ENCODE assay signal across 11 cellular contexts in the genomic region with DNA sequence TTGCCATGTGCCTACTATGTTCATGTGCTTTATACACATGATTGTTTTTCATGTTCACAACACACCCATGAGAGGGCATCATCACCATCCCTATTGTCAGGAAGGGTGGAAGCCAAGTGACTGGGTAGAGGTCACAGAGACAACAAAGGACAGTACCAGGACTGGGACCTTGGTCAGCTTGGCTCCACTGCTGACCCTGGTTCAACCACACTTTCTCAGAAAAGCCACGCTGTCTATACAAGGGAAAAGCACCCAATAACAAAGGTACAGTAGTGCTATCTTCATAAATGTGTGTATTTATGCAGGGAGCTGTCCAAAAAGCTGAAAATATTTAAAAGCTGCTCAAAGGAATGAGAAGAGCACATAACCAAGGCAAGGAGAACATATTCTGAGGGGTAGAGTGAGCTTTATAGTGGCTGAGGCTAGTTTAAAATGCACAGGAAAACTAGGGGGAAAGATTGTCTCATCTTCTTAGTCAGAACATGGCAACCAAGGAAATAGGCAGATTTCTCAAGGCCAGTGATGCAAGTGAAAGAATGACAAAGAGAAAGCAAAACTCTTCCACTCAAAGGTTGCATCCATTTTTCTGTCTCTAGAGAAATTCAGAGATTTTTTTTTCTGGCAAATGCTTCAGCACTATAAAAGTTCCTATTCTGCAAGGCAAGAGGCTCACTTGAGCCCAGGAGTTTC.
DNase-seq lines count a peak whose midpoint lies in the region; ATAC-seq and TF ChIP-seq lines count a peak whose summit lies in the region.
"Had no signal": no experiment of that assay in that cellular context is flagged by ENCODE, and none has a peak within 500 bp of the region (broad histone marks: within the 10 kb centered on the region; RNA-seq: fewer than 3 reads in every experiment).

No MANE protein-coding gene starts in this region.

- H3K36me3 ChIP-seq in aorta (ENCODE audit: control insufficient read depth in 1 of 2, insufficient read depth in 2 of 2, low read length in 1 of 2), result no peaks in the 10 kb centered on the region
- H3K36me3 ChIP-seq in endodermal cell (ENCODE audit: control insufficient read depth, insufficient read depth, low read length), result no peaks in the 10 kb centered on the region
- no peaks in the 10 kb centered on the region for H3K36me3 ChIP-seq in hepatocyte (replicated peaks; ENCODE audit: insufficient read depth, low read depth)

- no peak overlapping the region for H3K4me3 Mint-ChIP-seq in activated naive CD4-positive, alpha-beta T cell treated with anti-CD3 and anti-CD28 coated beads, Interleukin-2, amount 50 U/mL, for 24 hours
- H3K4me3 Mint-ChIP-seq in activated naive CD8-positive, alpha-beta T cell treated with anti-CD3 and anti-CD28 coated beads for 36 hours, result no peak overlapping the region
- no peak overlapping the region for H3K4me3 Mint-ChIP-seq in endodermal cell

- H3K9me3 ChIP-seq in aorta (ENCODE audit: control insufficient read depth, low read length) (no peaks in the 10 kb centered on the region), endodermal cell (ENCODE audit: control insufficient read depth, low read length) (no peaks in the 10 kb centered on the region), hepatocyte (ENCODE audit: low read depth) (no peaks in the 10 kb centered on the region)

- peak overlapping the region; percentile 76 for H3K27ac Mint-ChIP-seq in activated naive CD4-positive, alpha-beta T cell treated with anti-CD3 and anti-CD28 coated beads, Interleukin-2, amount 50 U/mL, for 24 hours
- peak overlapping the region; percentile 95 for H3K27ac Mint-ChIP-seq in activated naive CD8-positive, alpha-beta T cell treated with anti-CD3 and anti-CD28 coated beads for 36 hours
- H3K27ac Mint-ChIP-seq in endodermal cell, result no peak overlapping the region

- H3K4me1 Mint-ChIP-seq in activated naive CD4-positive, alpha-beta T cell treated with anti-CD3 and anti-CD28 coated beads, Interleukin-2, amount 50 U/mL, for 24 hours, result peaks cover 48% of the 10 kb centered on the region
- peaks cover 27% of the 10 kb centered on the region for H3K4me1 Mint-ChIP-seq in activated naive CD8-positive, alpha-beta T cell treated with anti-CD3 and anti-CD28 coated beads for 36 hours
- peaks cover 12% of the 10 kb centered on the region for H3K4me1 Mint-ChIP-seq in endodermal cell

- H3K27me3 ChIP-seq in aorta (ENCODE audit: control insufficient read depth in 1 of 2, insufficient read depth in 2 of 2, low read length in 1 of 2) (no peaks in the 10 kb centered on the region), endodermal cell (ENCODE audit: control insufficient read depth, insufficient read depth, low read length, poor library complexity, severe bottlenecking) (no peaks in the 10 kb centered on the region), hepatocyte (no peaks in the 10 kb centered on the region)

- H3K4me3 ChIP-seq in aorta (ENCODE audit: low read length in 2 of 2), result no peak overlapping the region
- no peak overlapping the region for H3K4me3 ChIP-seq in endodermal cell (ENCODE audit: low read length)
- no peak overlapping the region for H3K4me3 ChIP-seq in hepatocyte
- H3K4me3 ChIP-seq: coronary artery, SK-N-MC had no signal

- no peaks in the 10 kb centered on the region for H3K79me2 ChIP-seq in hepatocyte

- H4K20me1 ChIP-seq in hepatocyte (ENCODE audit: insufficient read depth, poor library complexity, severe bottlenecking), result no peaks in the 10 kb centered on the region

- no peak overlapping the region for H2AFZ ChIP-seq in hepatocyte

- H3K27ac ChIP-seq in aorta (ENCODE audit: low read depth in 1 of 2, low read length in 2 of 2), result no peak overlapping the region
- no peak overlapping the region for H3K27ac ChIP-seq in endodermal cell (ENCODE audit: low read depth, low read length)
- no peak overlapping the region for H3K27ac ChIP-seq in hepatocyte
- H3K27ac ChIP-seq: SK-N-MC had no signal

- H3K4me1 ChIP-seq in aorta (ENCODE audit: control insufficient read depth in 1 of 2, insufficient read depth in 2 of 2, low read length in 2 of 2), result no peaks in the 10 kb centered on the region
- H3K4me1 ChIP-seq in endodermal cell (ENCODE audit: control insufficient read depth, insufficient read depth, low read length), result peaks cover 8% of the 10 kb centered on the region
- H3K4me1 ChIP-seq in hepatocyte (ENCODE audit: insufficient read depth), result peaks cover 2% of the 10 kb centered on the region

- H3K36me3 Mint-ChIP-seq in activated naive CD4-positive, alpha-beta T cell treated with anti-CD3 and anti-CD28 coated beads, Interleukin-2, amount 50 U/mL, for 24 hours, result peaks cover 5% of the 10 kb centered on the region
- peaks cover 8% of the 10 kb centered on the region for H3K36me3 Mint-ChIP-seq in activated naive CD8-positive, alpha-beta T cell treated with anti-CD3 and anti-CD28 coated beads for 36 hours
- H3K36me3 Mint-ChIP-seq in endodermal cell (ENCODE audit: low read depth), result no peaks in the 10 kb centered on the region

- H3K9ac ChIP-seq in endodermal cell (ENCODE audit: extremely low read depth, low read length, poor library complexity, severe bottlenecking), result no peak overlapping the region

- intact Hi-C loops in left ventricle myocardium superior (cut with micrococcal nuclease) (no loop called here), aorta (cut with DNase I) (no loop called here)

- WGBS in aorta, 2 donors, result 34 to 82% methylated on average over 1 of the region's 1 CpG
- WGBS in endodermal cell (ENCODE audit: insufficient coverage in 1 of 2, insufficient read length in 1 of 2), 2 experiments, result 29% methylated on average over 1 of the region's 1 CpG; no CpG with 5 or more reads in 1 of the 2 experiments
- WGBS in hepatocyte (ENCODE audit: low lambda C conversion rate, missing lambda C conversion rate), result 55% methylated on average over 1 of the region's 1 CpG

- no peaks in the 10 kb centered on the region for H3K9me2 ChIP-seq in hepatocyte (replicated peaks; ENCODE audit: insufficient read depth)

- H3K4me2 ChIP-seq in hepatocyte, result no peak overlapping the region

- ATAC-seq in left ventricle myocardium superior (peak; percentile 58), aorta (ENCODE audit: low FRiP score) (peak; percentile 23)

- H3K9me3 Mint-ChIP-seq in activated naive CD4-positive, alpha-beta T cell treated with anti-CD3 and anti-CD28 coated beads, Interleukin-2, amount 50 U/mL, for 24 hours, result peaks cover 8% of the 10 kb centered on the region
- H3K9me3 Mint-ChIP-seq in activated naive CD8-positive, alpha-beta T cell treated with anti-CD3 and anti-CD28 coated beads for 36 hours, result peaks cover 10% of the 10 kb centered on the region
- peaks cover 3% of the 10 kb centered on the region for H3K9me3 Mint-ChIP-seq in endodermal cell

- H3K27me3 Mint-ChIP-seq in activated naive CD4-positive, alpha-beta T cell treated with anti-CD3 and anti-CD28 coated beads, Interleukin-2, amount 50 U/mL, for 24 hours, result no peaks in the 10 kb centered on the region
- H3K27me3 Mint-ChIP-seq in activated naive CD8-positive, alpha-beta T cell treated with anti-CD3 and anti-CD28 coated beads for 36 hours, result no peaks in the 10 kb centered on the region
- H3K27me3 Mint-ChIP-seq in endodermal cell (ENCODE audit: insufficient read depth), result peaks cover 2% of the 10 kb centered on the region
- H3K27me3 Mint-ChIP-seq: naive B cell had no signal

- DNase-seq in activated naive CD4-positive, alpha-beta T cell treated with Interleukin-2 at 50 U/mL for 16 hours, result no peak
- DNase-seq in activated naive CD8-positive, alpha-beta T cell treated with anti-CD3 and anti-CD28 coated beads for 36 hours, result no peak
- DNase-seq in left ventricle myocardium superior, result no peak
- no peak for DNase-seq in aorta
- no peak for DNase-seq in endodermal cell
- no peak for DNase-seq in NCI-H2107 treated with DMSO at 0.1 percent for 48 hours (lab: John Stamatoyannopoulos, UW; ENCODE audit: unreplicated experiment)
- no peak for DNase-seq in hepatocyte (ENCODE audit: low spot score)
- DNase-seq: naive B cell had no signal

- no peak for TF ChIP-seq CTCF in endodermal cell (conservative IDR thresholded peaks at IDR 0.05)
- no peak for TF ChIP-seq CTCF in hepatocyte (IDR thresholded peaks at IDR 0.05; ENCODE audit: poor library complexity)
